12 cellular contexts compared by ENCODE assay signal in the genomic region with DNA sequence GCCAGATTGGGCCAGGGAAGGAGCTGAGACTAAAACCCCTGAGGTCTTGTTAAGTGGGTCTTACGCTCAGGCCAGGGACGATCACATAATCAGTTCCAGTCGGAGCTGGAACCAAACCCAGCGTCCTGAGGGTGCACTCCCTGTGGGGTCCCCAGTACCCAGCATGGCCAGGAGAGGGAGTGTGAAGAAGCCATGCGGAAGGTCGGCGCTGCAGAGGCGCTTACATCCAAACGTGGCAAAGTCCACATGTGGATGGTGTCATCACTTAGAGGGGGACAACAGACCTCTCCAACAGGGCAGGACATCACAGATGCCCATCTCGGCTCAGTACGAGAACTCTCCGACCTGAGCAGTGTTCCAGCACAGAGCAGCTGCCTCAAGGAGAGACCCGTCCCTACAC. TPM values are rescaled to one million over a fixed set of nuclear protein-coding genes. Genes with fewer than 3 reads are reported as not detected.
DNase-seq lines count a peak whose midpoint lies in the region; ATAC-seq and TF ChIP-seq lines count a peak whose summit lies in the region.
"Had no signal": no experiment of that assay in that cellular context is flagged by ENCODE, and none has a peak within 500 bp of the region (broad histone marks: within the 10 kb centered on the region; RNA-seq: fewer than 3 reads in every experiment).

No MANE protein-coding gene starts in this region.

- CTCF ChIA-PET in A673 (lab: Charles Lee), result no interaction called here

- H3K27me3 Mint-ChIP-seq in effector memory CD8-positive, alpha-beta T cell, result no peaks in the 10 kb centered on the region
- H3K27me3 Mint-ChIP-seq: CD4-positive, CD25-positive, alpha-beta regulatory T cell; T-helper 17 cell had no signal

- H3K36me3 ChIP-seq in A673 (ENCODE audit: insufficient read depth, low read length, poor library complexity, severe bottlenecking) (peaks cover 46% of the 10 kb centered on the region), kidney epithelial cell (ENCODE audit: control insufficient read depth, insufficient read depth, low read length) (no peaks in the 10 kb centered on the region), uterus (no peaks in the 10 kb centered on the region)

- peaks cover 0 to 2% of the 10 kb centered on the region in 2 donors for H3K4me1 Mint-ChIP-seq in effector memory CD8-positive, alpha-beta T cell (ENCODE audit: low read depth in 2 of 2)
- H3K4me1 Mint-ChIP-seq: CD4-positive, CD25-positive, alpha-beta regulatory T cell; T-helper 17 cell had no signal

- no peak overlapping the region for H3K27ac Mint-ChIP-seq in effector memory CD8-positive, alpha-beta T cell
- H3K27ac Mint-ChIP-seq: CD4-positive, CD25-positive, alpha-beta regulatory T cell; T-helper 17 cell had no signal

- TF ChIP-seq POLR2A in uterus (IDR thresholded peaks at IDR 0.05), result no peak

- H3K9me3 ChIP-seq in A673 (ENCODE audit: low read depth, low read length, poor library complexity, severe bottlenecking) (no peaks in the 10 kb centered on the region), uterus (no peaks in the 10 kb centered on the region)

- H3K4me3 ChIP-seq in A673 (ENCODE audit: low read depth, low read length, poor library complexity, severe bottlenecking) (no peak overlapping the region), GM12875 (ENCODE audit: low read depth, low read length) (no peak overlapping the region), kidney epithelial cell (ENCODE audit: low read depth, low read length) (no peak overlapping the region), uterus (no peak overlapping the region)

- peak overlapping the region; percentile 30 for H3K27ac ChIP-seq in A673 (ENCODE audit: low read depth, low read length, poor library complexity, severe bottlenecking)
- H3K27ac ChIP-seq in uterus, result no peak overlapping the region

- H3K4me1 ChIP-seq in A673 (ENCODE audit: insufficient read depth, low read length, poor library complexity, severe bottlenecking) (no peaks in the 10 kb centered on the region), uterus (peaks cover 0 to 6% of the 10 kb centered on the region in 2 donors)

- intact Hi-C loops in A673 (cut with micrococcal nuclease; ENCODE audit: unreplicated experiment) (no loop called here), uterus (cut with DNase I; ENCODE audit: low total_unique reads) (no loop called here)

- no peaks in the 10 kb centered on the region for H3K9me3 Mint-ChIP-seq in effector memory CD8-positive, alpha-beta T cell

- POLR2A ChIA-PET in A673 (lab: Charles Lee; ENCODE audit: low non-redundant PET), result no interaction called here

- H3K4me3 Mint-ChIP-seq in effector memory CD8-positive, alpha-beta T cell, result no peak overlapping the region
- H3K4me3 Mint-ChIP-seq: T-helper 17 cell had no signal

- TF ChIP-seq CTCF in A673 (conservative IDR thresholded peaks at IDR 0.05; ENCODE audit: low read depth, low read length) (peak; percentile 30; the same call in 1 of the 2 replicates), GM12875 (IDR thresholded peaks at IDR 0.05; ENCODE audit: borderline replicate concordance, insufficient read depth, low read depth, low read length) (peak; percentile 42; the same call in 1 of the 2 replicates), kidney epithelial cell (IDR thresholded peaks at IDR 0.05; ENCODE audit: insufficient read depth, low read length, poor library complexity, severe bottlenecking) (peak; percentile 33), uterus (IDR thresholded peaks at IDR 0.05) (no peak)

- no TSS peak for BruUV-seq in A673 (replicated peaks; lab: Mats Ljungman, UMichigan)

- no peaks in the 10 kb centered on the region for H3K27me3 ChIP-seq in A673 (replicated peaks; ENCODE audit: insufficient read depth, low read depth, low read length, poor library complexity)
- H3K27me3 ChIP-seq in kidney epithelial cell (ENCODE audit: control insufficient read depth, insufficient read depth, low read length), result no peaks in the 10 kb centered on the region
- H3K27me3 ChIP-seq in uterus, result no peaks in the 10 kb centered on the region

- ATAC-seq in effector memory CD8-positive, alpha-beta T cell (replicated peaks), result no peak
- ATAC-seq: stimulated activated naive CD8-positive, alpha-beta T cell treated with anti-CD3 and anti-CD28 coated beads, Interleukin-15, Interleukin-2, amounts not matched to agents 100 U/mL and 50 U/mL, for 24 hours; T-helper 17 cell had no signal

- peaks cover 34% of the 10 kb centered on the region for H3K36me3 Mint-ChIP-seq in effector memory CD8-positive, alpha-beta T cell (ENCODE audit: insufficient read depth)

- DNase-seq in A673 (ENCODE audit: low spot score), result no peak
- DNase-seq in amniotic epithelial cell (ENCODE audit: low read depth), result peak; percentile 31
- DNase-seq in kidney epithelial cell (ENCODE audit: low read depth), result no peak
- no peak for DNase-seq in uterus
- DNase-seq in NCI-H82 (lab: John Stamatoyannopoulos, UW), result no peak
- DNase-seq in NCI-H187 (lab: John Stamatoyannopoulos, UW), result no peak
- no peak for DNase-seq in effector memory CD8-positive, alpha-beta T cell
- DNase-seq: CD4-positive, CD25-positive, alpha-beta regulatory T cell; central memory CD4-positive, alpha-beta T cell; stimulated activated naive CD8-positive, alpha-beta T cell treated with anti-CD3 and anti-CD28 coated beads, Interleukin-15, Interleukin-2, amounts not matched to agents 100 U/mL and 50 U/mL, for 24 hours; T-helper 17 cell had no signal

RNA-seq across cellular contexts. Expression of gene ATP5MGL, which starts 8.3 kb away (rescaled TPM):
- total RNA-seq in A673 (2021), result 1.2 and 1.9 TPM in 2 replicates
- not detected in 2 replicates for total RNA-seq in kidney epithelial cell
- under 1 TPM in 1 of 4 donors, not detected in 3; 0.79 TPM for total RNA-seq in uterus

RNA-seq across cellular contexts. Expression of gene CYB5R3, which starts 17.1 kb away (rescaled TPM):
- total RNA-seq in A673 (2021), result 172 and 176 TPM in 2 replicates
- total RNA-seq in kidney epithelial cell, result 85.0 and 116 TPM in 2 replicates
- total RNA-seq in uterus, result 100 to 1,000 TPM in 1 of 4 donors, 10 to 100 TPM in 3; 34.0 to 225 (median 51.7) TPM

RNA-seq across cellular contexts. Expression of gene POLDIP3, which starts 17.4 kb away (rescaled TPM):
- 131 and 134 TPM in 2 replicates for total RNA-seq in A673 (2021)
- 29.7 and 34.7 TPM in 2 replicates for total RNA-seq in kidney epithelial cell
- total RNA-seq in uterus, result 10 to 100 TPM; 25.9 to 73.3 (median 39.2) TPM

Comparison
In these comparisons a context has a peak if more than half of its experiments do, and no peak if none do; other contexts are left out.
1. CTCF ChIP-seq: peak in A673 (single experiment), GM12875 (single experiment) and kidney epithelial cell (single experiment); none in uterus (0 of 4).